In the genomic region with DNA sequence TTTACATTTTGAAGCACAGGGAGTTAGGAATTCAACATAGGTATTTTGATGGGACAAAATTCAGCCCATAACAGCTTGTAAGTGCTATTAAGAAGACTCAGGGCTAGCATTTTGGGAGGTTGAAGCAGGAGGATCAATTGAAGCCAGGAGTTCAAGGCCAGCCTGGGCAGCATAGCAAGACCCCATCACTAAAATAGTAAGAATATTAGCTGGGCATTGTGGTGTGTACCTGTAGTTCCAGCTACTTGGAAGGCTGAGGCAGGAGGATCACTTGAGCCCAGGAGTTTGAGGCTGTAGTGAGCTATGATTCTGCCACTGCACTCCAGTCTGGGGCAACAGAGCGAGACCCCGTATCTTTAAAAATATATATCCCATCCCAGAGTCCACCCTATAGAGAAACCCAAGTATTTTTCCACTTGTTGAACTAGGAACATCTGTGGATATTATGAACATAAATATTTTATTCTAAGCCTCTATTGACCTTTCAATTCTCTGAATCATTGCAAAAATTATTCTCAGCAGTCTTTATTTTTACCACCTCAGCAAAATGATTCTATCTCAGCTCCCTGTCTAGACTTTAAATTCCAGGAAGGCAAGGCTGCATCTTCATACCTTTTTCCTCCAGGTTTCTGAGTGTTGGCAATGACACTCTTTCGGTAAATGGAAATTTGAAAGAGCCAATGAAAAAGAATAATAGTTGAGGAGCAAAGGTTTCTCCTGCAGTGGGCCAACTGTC, we compare ENCODE assay signal across 31 cellular contexts.
"Had no signal": no experiment of that assay in that cellular context is flagged by ENCODE, and none has a peak within 500 bp of the region (broad histone marks: within the 10 kb centered on the region; RNA-seq: fewer than 3 reads in every experiment).

No MANE protein-coding gene starts in this region.

- H3K27ac ChIP-seq: breast epithelium, left ventricle myocardium inferior, pancreas, prostate gland, upper lobe of left lung, vagina had no signal

- ATAC-seq: activated CD8-positive, alpha-beta memory T cell treated with anti-CD3 and anti-CD28 coated beads, Interleukin-2, amount 10 ng/mL, durations not matched to agents 7 days and 5 days; activated CD8-positive, alpha-beta T cell treated with anti-CD3 and anti-CD28 coated beads, Interleukin-2, amount 10 ng/mL, durations not matched to agents 7 days and 5 days; activated naive CD4-positive, alpha-beta T cell treated with anti-CD3 and anti-CD28 coated beads, Interleukin-2, amount 50 U/mL, for 72 hours; activated T-cell treated with anti-CD3 and anti-CD28 coated beads, Interleukin-2, amount 50 U/mL, for 72 hours; heart right ventricle; stimulated activated memory B cell treated with anti-CD40 and anti-IgM and Interleukin-4, amounts not matched to agents 10 μg/mL and 1 μg/mL and 100 μg/mL, for 72 hours; stimulated activated naive CD8-positive, alpha-beta T cell treated with anti-CD3 and anti-CD28 coated beads, Interleukin-15, amount 100 ng/mL, for 72 hours had no signal

- H3K27me3 ChIP-seq: breast epithelium, heart right ventricle, pancreas, sigmoid colon, upper lobe of left lung, vagina had no signal

- H3K9me3 ChIP-seq: pancreas, prostate gland, upper lobe of left lung, vagina had no signal

- DNase-seq: activated B cell treated with CpG ODN at 0.5 μM for 24 hours; activated CD8-positive, alpha-beta memory T cell treated with anti-CD3 and anti-CD28 coated beads, Interleukin-2, amount 10 ng/mL, durations not matched to agents 7 days and 5 days; activated CD8-positive, alpha-beta T cell treated with anti-CD3 and anti-CD28 coated beads, Interleukin-2, amount 10 ng/mL, durations not matched to agents 7 days and 5 days; activated naive CD4-positive, alpha-beta T cell; activated T-cell treated with anti-CD3 and anti-CD28 coated beads for 4 hours; activated T-cell treated with anti-CD3 and anti-CD28 coated beads, Interleukin-2, amount 50 U/mL, for 72 hours; dermis blood vessel endothelial cell; effector CD8-positive, alpha-beta T cell; foreskin fibroblast; heart right ventricle; left ventricle myocardium inferior; nephron progenitor cell; nucleus accumbens; pancreas; retina; sigmoid colon; small intestine; stimulated activated CD4-positive, alpha-beta T cell treated with anti-CD3 and anti-CD28 coated beads, Interleukin-1b, Interleukin-23, amount 100 ng/mL, for 48 hours; stimulated activated CD4-positive, alpha-beta T cell treated with anti-CD3 and anti-CD28 coated beads, Interleukin-4, amount 100 ng/mL, for 4 hours; stimulated activated CD8-positive, alpha-beta memory T cell treated with anti-CD3 and anti-CD28 coated beads, Interleukin-4, amount 100 ng/mL, for 48 hours; stimulated activated naive CD8-positive, alpha-beta T cell treated with anti-CD3 and anti-CD28 coated beads, Interleukin-15, amount 100 ng/mL, for 72 hours; substantia nigra; T-helper 2 cell; upper lobe of left lung had no signal

- H3K27me3 Mint-ChIP-seq: activated B cell treated with CpG ODN at 0.5 μM for 24 hours; activated CD8-positive, alpha-beta memory T cell treated with anti-CD3 and anti-CD28 coated beads, Interleukin-2, amount 10 ng/mL, durations not matched to agents 7 days and 5 days; central memory CD8-positive, alpha-beta T cell; stimulated activated memory B cell treated with anti-CD40 and anti-IgM and Interleukin-4, amounts not matched to agents 10 μg/mL and 1 μg/mL and 100 μg/mL, for 72 hours; stimulated activated naive CD8-positive, alpha-beta T cell treated with anti-CD3 and anti-CD28 coated beads, Interleukin-15, amount 100 ng/mL, for 72 hours had no signal

- H3K27ac Mint-ChIP-seq: activated B cell treated with CpG ODN at 0.5 μM for 24 hours; activated CD8-positive, alpha-beta memory T cell treated with anti-CD3 and anti-CD28 coated beads, Interleukin-2, amount 10 ng/mL, durations not matched to agents 7 days and 5 days; activated CD8-positive, alpha-beta T cell treated with anti-CD3 and anti-CD28 coated beads, Interleukin-2, amount 10 ng/mL, durations not matched to agents 7 days and 5 days; activated naive CD4-positive, alpha-beta T cell treated with anti-CD3 and anti-CD28 coated beads, Interleukin-2, amount 50 U/mL, for 72 hours; activated T-cell treated with anti-CD3 and anti-CD28 coated beads, Interleukin-2, amount 50 U/mL, for 72 hours; nephron progenitor cell; stimulated activated memory B cell treated with anti-CD40 and anti-IgM and Interleukin-4, amounts not matched to agents 10 μg/mL and 1 μg/mL and 100 μg/mL, for 72 hours; stimulated activated naive CD8-positive, alpha-beta T cell treated with anti-CD3 and anti-CD28 coated beads, Interleukin-15, amount 100 ng/mL, for 72 hours had no signal

- H3K4me1 ChIP-seq: breast epithelium, pancreas, prostate gland, upper lobe of left lung had no signal

- H3K4me3 Mint-ChIP-seq: activated B cell treated with CpG ODN at 0.5 μM for 24 hours; activated CD8-positive, alpha-beta memory T cell treated with anti-CD3 and anti-CD28 coated beads, Interleukin-2, amount 10 ng/mL, durations not matched to agents 7 days and 5 days; activated CD8-positive, alpha-beta T cell treated with anti-CD3 and anti-CD28 coated beads, Interleukin-2, amount 10 ng/mL, durations not matched to agents 7 days and 5 days; activated T-cell treated with anti-CD3 and anti-CD28 coated beads, Interleukin-2, amount 50 U/mL, for 72 hours; central memory CD8-positive, alpha-beta T cell; nephron progenitor cell; stimulated activated memory B cell treated with anti-CD40 and anti-IgM and Interleukin-4, amounts not matched to agents 10 μg/mL and 1 μg/mL and 100 μg/mL, for 72 hours; stimulated activated naive CD8-positive, alpha-beta T cell treated with anti-CD3 and anti-CD28 coated beads, Interleukin-15, amount 100 ng/mL, for 72 hours had no signal

- H3K36me3 Mint-ChIP-seq: activated CD8-positive, alpha-beta memory T cell treated with anti-CD3 and anti-CD28 coated beads, Interleukin-2, amount 10 ng/mL, durations not matched to agents 7 days and 5 days; activated naive CD4-positive, alpha-beta T cell treated with anti-CD3 and anti-CD28 coated beads, Interleukin-2, amount 50 U/mL, for 72 hours; stimulated activated memory B cell treated with anti-CD40 and anti-IgM and Interleukin-4, amounts not matched to agents 10 μg/mL and 1 μg/mL and 100 μg/mL, for 72 hours had no signal

- H3K4me3 ChIP-seq: breast epithelium, heart right ventricle, left ventricle myocardium inferior, lung, pancreas, prostate gland, sigmoid colon, upper lobe of left lung, vagina had no signal

- H3K4me1 Mint-ChIP-seq: activated B cell treated with CpG ODN at 0.5 μM for 24 hours; activated CD8-positive, alpha-beta memory T cell treated with anti-CD3 and anti-CD28 coated beads, Interleukin-2, amount 10 ng/mL, durations not matched to agents 7 days and 5 days; central memory CD8-positive, alpha-beta T cell; stimulated activated memory B cell treated with anti-CD40 and anti-IgM and Interleukin-4, amounts not matched to agents 10 μg/mL and 1 μg/mL and 100 μg/mL, for 72 hours; stimulated activated naive CD8-positive, alpha-beta T cell treated with anti-CD3 and anti-CD28 coated beads, Interleukin-15, amount 100 ng/mL, for 72 hours had no signal

- H3K36me3 ChIP-seq: breast epithelium, heart right ventricle, left ventricle myocardium inferior, pancreas, prostate gland, sigmoid colon, upper lobe of left lung, vagina had no signal
